In the genomic region with DNA sequence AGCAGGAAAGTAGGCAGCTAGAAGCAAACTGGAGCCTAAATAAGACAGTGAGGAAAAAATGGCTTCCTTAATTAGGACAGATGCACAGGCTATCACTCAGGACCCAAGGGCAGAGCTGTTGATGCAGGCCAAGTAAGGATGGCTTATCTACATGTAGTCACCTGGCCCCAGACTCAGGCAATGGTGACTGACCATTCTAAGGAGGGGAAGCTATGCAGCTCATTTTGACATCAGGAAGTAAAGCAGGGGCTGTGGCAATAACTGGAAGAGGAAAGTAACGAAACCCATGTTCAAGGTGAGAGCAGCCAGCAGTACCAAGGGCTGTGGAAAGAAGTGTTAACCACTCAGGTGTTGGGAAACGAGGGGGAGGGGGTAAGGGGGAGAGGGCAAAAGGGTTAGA, we compare ENCODE assay signal across 16 cellular contexts. TPM values are rescaled to one million over a fixed set of nuclear protein-coding genes. Genes with fewer than 3 reads are reported as not detected.
"Had no signal": no experiment of that assay in that cellular context is flagged by ENCODE, and none has a peak within 500 bp of the region (broad histone marks: within the 10 kb centered on the region; RNA-seq: fewer than 3 reads in every experiment).

No MANE protein-coding gene starts in this region.

- DNase-seq: activated CD4-positive, alpha-beta T cell treated with anti-CD3 and anti-CD28 coated beads, Interleukin-2, amount 50 U/mL, for 4 hours; activated CD4-positive, CD25-positive, alpha-beta regulatory T cell treated with anti-CD3 and anti-CD28 coated beads, Interleukin-2, amount 50 U/mL, for 72 hours; activated T-cell treated with anti-CD3 and anti-CD28 coated beads, Interleukin-2, amount 50 U/mL, for 72 hours; adrenal gland; cerebellar nuclear complex; dermis blood vessel endothelial cell; endodermal cell; spleen; stimulated activated CD4-positive, alpha-beta T cell treated with anti-CD3 and anti-CD28 coated beads, Interleukin-1b, Interleukin-23, amount 100 ng/mL, for 48 hours; stimulated activated naive CD4-positive, alpha-beta T cell treated with Interleukin-2 at 50 U/mL for 16 hours; T-helper 2 cell had no signal

- H3K4me3 ChIP-seq: adrenal gland, spleen, suprapubic skin, upper lobe of left lung had no signal

- H2AFZ ChIP-seq: parathyroid adenoma had no signal

- H3K9me3 Mint-ChIP-seq: activated T-cell treated with anti-CD3 and anti-CD28 coated beads, Interleukin-2, amount 50 U/mL, for 72 hours had no signal

- H3K79me2 ChIP-seq: parathyroid adenoma had no signal

- H3K9me3 ChIP-seq: adrenal gland, spleen, suprapubic skin, upper lobe of left lung had no signal

- H3K9ac ChIP-seq: parathyroid adenoma had no signal

- H3K27ac ChIP-seq: adrenal gland, parathyroid adenoma, suprapubic skin, upper lobe of left lung had no signal

- ATAC-seq: activated T-cell treated with anti-CD3 and anti-CD28 coated beads, Interleukin-2, amount 50 U/mL, for 72 hours had no signal

- FAIRE-seq: keratinocyte had no signal

- H3K27me3 ChIP-seq: adrenal gland, spleen, suprapubic skin, upper lobe of left lung had no signal

- H3K27ac Mint-ChIP-seq: activated T-cell treated with anti-CD3 and anti-CD28 coated beads, Interleukin-2, amount 50 U/mL, for 72 hours; endodermal cell had no signal

- H3K4me1 ChIP-seq: adrenal gland, parathyroid adenoma had no signal

- H3K4me3 Mint-ChIP-seq: activated T-cell treated with anti-CD3 and anti-CD28 coated beads, Interleukin-2, amount 50 U/mL, for 72 hours; endodermal cell had no signal

RNA-seq across cellular contexts. Expression of a gene that starts 46.3 kb away (rescaled TPM):
- total RNA-seq: activated T-cell treated with anti-CD3 and anti-CD28 coated beads, Interleukin-2, amount 50 U/mL, for 72 hours; endodermal cell had no signal
- polyA plus RNA-seq: neural cell had no signal
